Comparison of ENCODE assay signal across 1 cellular context in the genomic region with DNA sequence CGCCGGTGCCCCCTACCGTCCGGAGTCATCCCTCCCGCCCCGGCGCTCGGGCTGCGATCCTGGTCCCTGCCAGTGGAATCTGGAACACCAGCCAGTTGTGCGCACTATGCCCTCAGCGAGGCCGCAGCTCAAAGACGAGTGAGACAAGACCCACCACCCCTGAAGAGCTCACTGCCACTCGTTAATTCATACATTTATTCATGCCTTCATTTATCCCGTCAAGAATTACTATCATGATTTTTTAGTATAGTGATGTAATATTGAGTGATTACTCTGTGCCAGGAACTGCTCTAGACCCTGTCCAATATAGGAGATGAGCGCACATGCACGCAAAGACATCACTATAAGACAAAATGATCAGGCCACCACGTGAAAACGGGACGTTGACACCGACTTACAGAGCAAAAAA.
TF ChIP-seq lines count a peak whose summit lies in the region.

No MANE protein-coding gene starts in this region.

TF ChIP-seq in HepG2, 621 proteins besides CTCF, POLR2A, EP300 and RAD21 (continued from another document and continues in another):
- TF ChIP-seq, protein P1, sequence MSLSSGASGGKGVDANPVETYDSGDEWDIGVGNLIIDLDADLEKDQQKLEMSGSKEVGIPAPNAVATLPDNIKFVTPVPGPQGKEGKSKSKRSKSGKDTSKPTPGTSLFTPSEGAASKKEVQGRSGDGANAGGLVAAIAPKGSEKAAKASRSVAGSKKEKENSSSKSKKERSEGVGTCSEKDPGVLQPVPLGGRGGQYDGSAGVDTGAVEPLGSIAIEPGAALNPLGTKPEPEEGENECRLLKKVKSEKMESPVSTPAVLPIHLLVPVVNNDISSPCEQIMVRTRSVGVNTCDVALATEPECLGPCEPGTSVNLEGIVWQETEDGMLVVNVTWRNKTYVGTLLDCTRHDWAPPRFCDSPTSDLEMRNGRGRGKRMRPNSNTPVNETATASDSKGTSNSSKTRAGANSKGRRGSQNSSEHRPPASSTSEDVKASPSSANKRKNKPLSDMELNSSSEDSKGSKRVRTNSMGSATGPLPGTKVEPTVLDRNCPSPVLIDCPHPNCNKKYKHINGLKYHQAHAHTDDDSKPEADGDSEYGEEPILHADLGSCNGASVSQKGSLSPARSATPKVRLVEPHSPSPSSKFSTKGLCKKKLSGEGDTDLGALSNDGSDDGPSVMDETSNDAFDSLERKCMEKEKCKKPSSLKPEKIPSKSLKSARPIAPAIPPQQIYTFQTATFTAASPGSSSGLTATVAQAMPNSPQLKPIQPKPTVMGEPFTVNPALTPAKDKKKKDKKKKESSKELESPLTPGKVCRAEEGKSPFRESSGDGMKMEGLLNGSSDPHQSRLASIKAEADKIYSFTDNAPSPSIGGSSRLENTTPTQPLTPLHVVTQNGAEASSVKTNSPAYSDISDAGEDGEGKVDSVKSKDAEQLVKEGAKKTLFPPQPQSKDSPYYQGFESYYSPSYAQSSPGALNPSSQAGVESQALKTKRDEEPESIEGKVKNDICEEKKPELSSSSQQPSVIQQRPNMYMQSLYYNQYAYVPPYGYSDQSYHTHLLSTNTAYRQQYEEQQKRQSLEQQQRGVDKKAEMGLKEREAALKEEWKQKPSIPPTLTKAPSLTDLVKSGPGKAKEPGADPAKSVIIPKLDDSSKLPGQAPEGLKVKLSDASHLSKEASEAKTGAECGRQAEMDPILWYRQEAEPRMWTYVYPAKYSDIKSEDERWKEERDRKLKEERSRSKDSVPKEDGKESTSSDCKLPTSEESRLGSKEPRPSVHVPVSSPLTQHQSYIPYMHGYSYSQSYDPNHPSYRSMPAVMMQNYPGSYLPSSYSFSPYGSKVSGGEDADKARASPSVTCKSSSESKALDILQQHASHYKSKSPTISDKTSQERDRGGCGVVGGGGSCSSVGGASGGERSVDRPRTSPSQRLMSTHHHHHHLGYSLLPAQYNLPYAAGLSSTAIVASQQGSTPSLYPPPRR (CRISPR knock-in tag; IDR thresholded peaks at IDR 0.05; ENCODE audit: borderline replicate concordance): no peak
- TF ChIP-seq, protein P2, sequence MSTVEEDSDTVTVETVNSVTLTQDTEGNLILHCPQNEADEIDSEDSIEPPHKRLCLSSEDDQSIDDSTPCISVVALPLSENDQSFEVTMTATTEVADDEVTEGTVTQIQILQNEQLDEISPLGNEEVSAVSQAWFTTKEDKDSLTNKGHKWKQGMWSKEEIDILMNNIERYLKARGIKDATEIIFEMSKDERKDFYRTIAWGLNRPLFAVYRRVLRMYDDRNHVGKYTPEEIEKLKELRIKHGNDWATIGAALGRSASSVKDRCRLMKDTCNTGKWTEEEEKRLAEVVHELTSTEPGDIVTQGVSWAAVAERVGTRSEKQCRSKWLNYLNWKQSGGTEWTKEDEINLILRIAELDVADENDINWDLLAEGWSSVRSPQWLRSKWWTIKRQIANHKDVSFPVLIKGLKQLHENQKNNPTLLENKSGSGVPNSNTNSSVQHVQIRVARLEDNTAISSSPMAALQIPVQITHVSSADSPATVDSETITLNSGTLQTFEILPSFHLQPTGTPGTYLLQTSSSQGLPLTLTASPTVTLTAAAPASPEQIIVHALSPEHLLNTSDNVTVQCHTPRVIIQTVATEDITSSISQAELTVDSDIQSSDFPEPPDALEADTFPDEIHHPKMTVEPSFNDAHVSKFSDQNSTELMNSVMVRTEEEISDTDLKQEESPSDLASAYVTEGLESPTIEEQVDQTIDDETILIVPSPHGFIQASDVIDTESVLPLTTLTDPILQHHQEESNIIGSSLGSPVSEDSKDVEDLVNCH (CRISPR knock-in tag; IDR thresholded peaks at IDR 0.05): no peak
- TF ChIP-seq, protein P3, sequence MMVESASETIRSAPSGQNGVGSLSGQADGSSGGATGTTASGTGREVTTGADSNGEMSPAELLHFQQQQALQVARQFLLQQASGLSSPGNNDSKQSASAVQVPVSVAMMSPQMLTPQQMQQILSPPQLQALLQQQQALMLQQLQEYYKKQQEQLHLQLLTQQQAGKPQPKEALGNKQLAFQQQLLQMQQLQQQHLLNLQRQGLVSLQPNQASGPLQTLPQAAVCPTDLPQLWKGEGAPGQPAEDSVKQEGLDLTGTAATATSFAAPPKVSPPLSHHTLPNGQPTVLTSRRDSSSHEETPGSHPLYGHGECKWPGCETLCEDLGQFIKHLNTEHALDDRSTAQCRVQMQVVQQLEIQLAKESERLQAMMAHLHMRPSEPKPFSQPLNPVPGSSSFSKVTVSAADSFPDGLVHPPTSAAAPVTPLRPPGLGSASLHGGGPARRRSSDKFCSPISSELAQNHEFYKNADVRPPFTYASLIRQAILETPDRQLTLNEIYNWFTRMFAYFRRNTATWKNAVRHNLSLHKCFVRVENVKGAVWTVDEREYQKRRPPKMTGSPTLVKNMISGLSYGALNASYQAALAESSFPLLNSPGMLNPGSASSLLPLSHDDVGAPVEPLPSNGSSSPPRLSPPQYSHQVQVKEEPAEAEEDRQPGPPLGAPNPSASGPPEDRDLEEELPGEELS (CRISPR knock-in tag; IDR thresholded peaks at IDR 0.05): no peak
- TF ChIP-seq ZBTB42 (CRISPR knock-in tag; IDR thresholded peaks at IDR 0.05) (no peak), NR2F6 (IDR thresholded peaks at IDR 0.05) (no peak), NR2F6 (CRISPR knock-in tag; IDR thresholded peaks at IDR 0.05) (no peak), HNF4A (CRISPR knock-in tag; IDR thresholded peaks at IDR 0.05) (no peak), MAF1 (CRISPR knock-in tag; IDR thresholded peaks at IDR 0.05; ENCODE audit: borderline replicate concordance) (0 out of 2 replicates have a peak, but pooled peaks have one; percentile 5), SP1 (IDR thresholded peaks at IDR 0.05) (no peak), SP1 (CRISPR knock-in tag; IDR thresholded peaks at IDR 0.05) (no peak), MBNL3 (CRISPR knock-in tag; conservative IDR thresholded peaks at IDR 0.05) (no peak), ZNF644 (CRISPR knock-in tag; IDR thresholded peaks at IDR 0.05; ENCODE audit: low read depth) (peak; percentile 59; the same call in 1 of the 2 replicates), HOXA5 (CRISPR knock-in tag; IDR thresholded peaks at IDR 0.05) (no peak), NFIC (IDR thresholded peaks at IDR 0.05; ENCODE audit: low read length) (no peak), ZSCAN22 (CRISPR knock-in tag; IDR thresholded peaks at IDR 0.05) (no peak), ZNF850 (CRISPR knock-in tag; conservative IDR thresholded peaks at IDR 0.05) (0 out of 2 replicates have a peak, but pooled peaks have one; percentile 21), ZNF577 (CRISPR knock-in tag; IDR thresholded peaks at IDR 0.05; ENCODE audit: borderline replicate concordance, low read depth) (no peak), SMAD1 (CRISPR knock-in tag; IDR thresholded peaks at IDR 0.05; ENCODE audit: borderline replicate concordance, low read depth) (no peak)
- TF ChIP-seq, protein P4, sequence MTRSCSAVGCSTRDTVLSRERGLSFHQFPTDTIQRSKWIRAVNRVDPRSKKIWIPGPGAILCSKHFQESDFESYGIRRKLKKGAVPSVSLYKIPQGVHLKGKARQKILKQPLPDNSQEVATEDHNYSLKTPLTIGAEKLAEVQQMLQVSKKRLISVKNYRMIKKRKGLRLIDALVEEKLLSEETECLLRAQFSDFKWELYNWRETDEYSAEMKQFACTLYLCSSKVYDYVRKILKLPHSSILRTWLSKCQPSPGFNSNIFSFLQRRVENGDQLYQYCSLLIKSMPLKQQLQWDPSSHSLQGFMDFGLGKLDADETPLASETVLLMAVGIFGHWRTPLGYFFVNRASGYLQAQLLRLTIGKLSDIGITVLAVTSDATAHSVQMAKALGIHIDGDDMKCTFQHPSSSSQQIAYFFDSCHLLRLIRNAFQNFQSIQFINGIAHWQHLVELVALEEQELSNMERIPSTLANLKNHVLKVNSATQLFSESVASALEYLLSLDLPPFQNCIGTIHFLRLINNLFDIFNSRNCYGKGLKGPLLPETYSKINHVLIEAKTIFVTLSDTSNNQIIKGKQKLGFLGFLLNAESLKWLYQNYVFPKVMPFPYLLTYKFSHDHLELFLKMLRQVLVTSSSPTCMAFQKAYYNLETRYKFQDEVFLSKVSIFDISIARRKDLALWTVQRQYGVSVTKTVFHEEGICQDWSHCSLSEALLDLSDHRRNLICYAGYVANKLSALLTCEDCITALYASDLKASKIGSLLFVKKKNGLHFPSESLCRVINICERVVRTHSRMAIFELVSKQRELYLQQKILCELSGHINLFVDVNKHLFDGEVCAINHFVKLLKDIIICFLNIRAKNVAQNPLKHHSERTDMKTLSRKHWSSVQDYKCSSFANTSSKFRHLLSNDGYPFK (CRISPR knock-in tag; IDR thresholded peaks at IDR 0.05; ENCODE audit: borderline replicate concordance): no peak
- TF ChIP-seq, protein P5, sequence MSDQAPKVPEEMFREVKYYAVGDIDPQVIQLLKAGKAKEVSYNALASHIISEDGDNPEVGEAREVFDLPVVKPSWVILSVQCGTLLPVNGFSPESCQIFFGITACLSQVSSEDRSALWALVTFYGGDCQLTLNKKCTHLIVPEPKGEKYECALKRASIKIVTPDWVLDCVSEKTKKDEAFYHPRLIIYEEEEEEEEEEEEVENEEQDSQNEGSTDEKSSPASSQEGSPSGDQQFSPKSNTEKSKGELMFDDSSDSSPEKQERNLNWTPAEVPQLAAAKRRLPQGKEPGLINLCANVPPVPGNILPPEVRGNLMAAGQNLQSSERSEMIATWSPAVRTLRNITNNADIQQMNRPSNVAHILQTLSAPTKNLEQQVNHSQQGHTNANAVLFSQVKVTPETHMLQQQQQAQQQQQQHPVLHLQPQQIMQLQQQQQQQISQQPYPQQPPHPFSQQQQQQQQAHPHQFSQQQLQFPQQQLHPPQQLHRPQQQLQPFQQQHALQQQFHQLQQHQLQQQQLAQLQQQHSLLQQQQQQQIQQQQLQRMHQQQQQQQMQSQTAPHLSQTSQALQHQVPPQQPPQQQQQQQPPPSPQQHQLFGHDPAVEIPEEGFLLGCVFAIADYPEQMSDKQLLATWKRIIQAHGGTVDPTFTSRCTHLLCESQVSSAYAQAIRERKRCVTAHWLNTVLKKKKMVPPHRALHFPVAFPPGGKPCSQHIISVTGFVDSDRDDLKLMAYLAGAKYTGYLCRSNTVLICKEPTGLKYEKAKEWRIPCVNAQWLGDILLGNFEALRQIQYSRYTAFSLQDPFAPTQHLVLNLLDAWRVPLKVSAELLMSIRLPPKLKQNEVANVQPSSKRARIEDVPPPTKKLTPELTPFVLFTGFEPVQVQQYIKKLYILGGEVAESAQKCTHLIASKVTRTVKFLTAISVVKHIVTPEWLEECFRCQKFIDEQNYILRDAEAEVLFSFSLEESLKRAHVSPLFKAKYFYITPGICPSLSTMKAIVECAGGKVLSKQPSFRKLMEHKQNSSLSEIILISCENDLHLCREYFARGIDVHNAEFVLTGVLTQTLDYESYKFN (CRISPR knock-in tag; conservative IDR thresholded peaks at IDR 0.05): no peak; the same call in 1 of the 2 replicates
- TF ChIP-seq, protein P6, sequence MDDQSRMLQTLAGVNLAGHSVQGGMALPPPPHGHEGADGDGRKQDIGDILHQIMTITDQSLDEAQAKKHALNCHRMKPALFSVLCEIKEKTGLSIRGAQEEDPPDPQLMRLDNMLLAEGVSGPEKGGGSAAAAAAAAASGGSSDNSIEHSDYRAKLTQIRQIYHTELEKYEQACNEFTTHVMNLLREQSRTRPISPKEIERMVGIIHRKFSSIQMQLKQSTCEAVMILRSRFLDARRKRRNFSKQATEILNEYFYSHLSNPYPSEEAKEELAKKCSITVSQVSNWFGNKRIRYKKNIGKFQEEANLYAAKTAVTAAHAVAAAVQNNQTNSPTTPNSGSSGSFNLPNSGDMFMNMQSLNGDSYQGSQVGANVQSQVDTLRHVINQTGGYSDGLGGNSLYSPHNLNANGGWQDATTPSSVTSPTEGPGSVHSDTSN (CRISPR knock-in tag; IDR thresholded peaks at IDR 0.05; ENCODE audit: borderline replicate concordance): no peak
- TF ChIP-seq, protein P7, sequence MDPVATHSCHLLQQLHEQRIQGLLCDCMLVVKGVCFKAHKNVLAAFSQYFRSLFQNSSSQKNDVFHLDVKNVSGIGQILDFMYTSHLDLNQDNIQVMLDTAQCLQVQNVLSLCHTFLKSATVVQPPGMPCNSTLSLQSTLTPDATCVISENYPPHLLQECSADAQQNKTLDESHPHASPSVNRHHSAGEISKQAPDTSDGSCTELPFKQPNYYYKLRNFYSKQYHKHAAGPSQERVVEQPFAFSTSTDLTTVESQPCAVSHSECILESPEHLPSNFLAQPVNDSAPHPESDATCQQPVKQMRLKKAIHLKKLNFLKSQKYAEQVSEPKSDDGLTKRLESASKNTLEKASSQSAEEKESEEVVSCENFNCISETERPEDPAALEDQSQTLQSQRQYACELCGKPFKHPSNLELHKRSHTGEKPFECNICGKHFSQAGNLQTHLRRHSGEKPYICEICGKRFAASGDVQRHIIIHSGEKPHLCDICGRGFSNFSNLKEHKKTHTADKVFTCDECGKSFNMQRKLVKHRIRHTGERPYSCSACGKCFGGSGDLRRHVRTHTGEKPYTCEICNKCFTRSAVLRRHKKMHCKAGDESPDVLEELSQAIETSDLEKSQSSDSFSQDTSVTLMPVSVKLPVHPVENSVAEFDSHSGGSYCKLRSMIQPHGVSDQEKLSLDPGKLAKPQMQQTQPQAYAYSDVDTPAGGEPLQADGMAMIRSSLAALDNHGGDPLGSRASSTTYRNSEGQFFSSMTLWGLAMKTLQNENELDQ (CRISPR knock-in tag; IDR thresholded peaks at IDR 0.05; ENCODE audit: borderline replicate concordance): no peak
- TF ChIP-seq, protein P8, sequence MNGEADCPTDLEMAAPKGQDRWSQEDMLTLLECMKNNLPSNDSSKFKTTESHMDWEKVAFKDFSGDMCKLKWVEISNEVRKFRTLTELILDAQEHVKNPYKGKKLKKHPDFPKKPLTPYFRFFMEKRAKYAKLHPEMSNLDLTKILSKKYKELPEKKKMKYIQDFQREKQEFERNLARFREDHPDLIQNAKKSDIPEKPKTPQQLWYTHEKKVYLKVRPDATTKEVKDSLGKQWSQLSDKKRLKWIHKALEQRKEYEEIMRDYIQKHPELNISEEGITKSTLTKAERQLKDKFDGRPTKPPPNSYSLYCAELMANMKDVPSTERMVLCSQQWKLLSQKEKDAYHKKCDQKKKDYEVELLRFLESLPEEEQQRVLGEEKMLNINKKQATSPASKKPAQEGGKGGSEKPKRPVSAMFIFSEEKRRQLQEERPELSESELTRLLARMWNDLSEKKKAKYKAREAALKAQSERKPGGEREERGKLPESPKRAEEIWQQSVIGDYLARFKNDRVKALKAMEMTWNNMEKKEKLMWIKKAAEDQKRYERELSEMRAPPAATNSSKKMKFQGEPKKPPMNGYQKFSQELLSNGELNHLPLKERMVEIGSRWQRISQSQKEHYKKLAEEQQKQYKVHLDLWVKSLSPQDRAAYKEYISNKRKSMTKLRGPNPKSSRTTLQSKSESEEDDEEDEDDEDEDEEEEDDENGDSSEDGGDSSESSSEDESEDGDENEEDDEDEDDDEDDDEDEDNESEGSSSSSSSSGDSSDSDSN (CRISPR knock-in tag; IDR thresholded peaks at IDR 0.05): no peak
